Comparison of ENCODE assay signal across 9 cellular contexts in genomic region chr17:81365148-81365600, GRCh38. TPM values are rescaled to one million over a fixed set of nuclear protein-coding genes. Genes with fewer than 3 reads are reported as not detected.
DNase-seq lines count a peak whose midpoint lies in the region; ATAC-seq and TF ChIP-seq lines count a peak whose summit lies in the region.
"Had no signal": no experiment of that assay in that cellular context is flagged by ENCODE, and none has a peak within 500 bp of the region (broad histone marks: within the 10 kb centered on the region; RNA-seq: fewer than 3 reads in every experiment).

No MANE protein-coding gene starts in this region.

- no peaks in the 10 kb centered on the region for H3K36me3 ChIP-seq in fibroblast of lung (ENCODE audit: control insufficient read depth, insufficient read depth, low read length)

- H3K27me3 ChIP-seq in fibroblast of lung (ENCODE audit: control insufficient read depth, insufficient read depth, low read length) = peaks cover 5% of the 10 kb centered on the region

- no peak overlapping the region for H2AFZ ChIP-seq in fibroblast of lung (ENCODE audit: low read length)

- no peaks in the 10 kb centered on the region for H3K9me3 Mint-ChIP-seq in WTC11
- H3K9me3 Mint-ChIP-seq: T-helper 1 cell treated with Interleukin-12 subunit alpha and Interleukin-12 subunit beta and Interleukin-4 antibody, amounts not matched to agents 30 μg/mL and 1 μg/mL, for 36 hours had no signal

- ATAC-seq in WTC11 (peak; percentile 75), omental fat pad (ENCODE audit: low FRiP score) (peak; percentile 72), HG03520 (IDR thresholded peaks at IDR 0.05; ENCODE audit: unreplicated experiment) (no peak), HG03045 (IDR thresholded peaks at IDR 0.05; ENCODE audit: unreplicated experiment) (no peak)

- peaks cover 5% of the 10 kb centered on the region for H3K4me1 ChIP-seq in fibroblast of lung (ENCODE audit: control insufficient read depth, extremely low read depth, insufficient read depth, low read length)

- H3K4me3 Mint-ChIP-seq in WTC11 = peak overlapping the region; percentile 44
- H3K4me3 Mint-ChIP-seq: T-helper 1 cell treated with Interleukin-12 subunit alpha and Interleukin-12 subunit beta and Interleukin-4 antibody, amounts not matched to agents 30 μg/mL and 1 μg/mL, for 36 hours had no signal

- peak; percentile 17 for DNase-seq in NCI-H2029 treated with DMSO at 0.1 percent for 48 hours (lab: John Stamatoyannopoulos, UW)
- no peak for DNase-seq in NCI-H2029 (lab: John Stamatoyannopoulos, UW)
- peak; percentile 57 for DNase-seq in WTC11 (ENCODE audit: low spot score)
- peak; percentile 76 to 77 for DNase-seq in fibroblast of lung (ENCODE audit: low read depth in 2 of 2)
- DNase-seq in omental fat pad (ENCODE audit: low spot score) = no peak
- no peak for DNase-seq in SW 1271 (lab: John Stamatoyannopoulos, UW)

- POLR2A ChIA-PET in WTC11 (lab: Charles Lee) = interaction anchor here (0.6 to 0.8 kb wide), 2 partner anchors 19 to 32 kb away, joined by 3 to 4 read pairs; no protein-coding TSS in a partner anchor

- CTCF ChIA-PET in WTC11 (lab: Charles Lee) = interaction anchor here (0.6 to 1.6 kb wide), 10 partner anchors 30 to 142 kb away, joined by 3 to 7 read pairs (median 3); partner anchors contain the start of gene BAHCC1

- no peak overlapping the region for H3K27ac ChIP-seq in fibroblast of lung (ENCODE audit: insufficient read depth, low read length)

- no peak overlapping the region for H3K27ac Mint-ChIP-seq in WTC11
- H3K27ac Mint-ChIP-seq: T-helper 1 cell treated with Interleukin-12 subunit alpha and Interleukin-12 subunit beta and Interleukin-4 antibody, amounts not matched to agents 30 μg/mL and 1 μg/mL, for 36 hours had no signal

- H3K9ac ChIP-seq in fibroblast of lung (ENCODE audit: insufficient read depth, low read length) = no peak overlapping the region

- H3K9me3 ChIP-seq in fibroblast of lung (ENCODE audit: control insufficient read depth, insufficient read depth, low read depth, low read length) = no peaks in the 10 kb centered on the region

- TF ChIP-seq CTCF in WTC11 (IDR thresholded peaks at IDR 0.05) = no peak
- no peak for TF ChIP-seq CTCF in fibroblast of lung (conservative IDR thresholded peaks at IDR 0.05 in 1 of 2, IDR thresholded peaks at IDR 0.05 in 1 of 2; ENCODE audit: low read depth in 1 of 2, low read length in 2 of 2)
- TF ChIP-seq CTCF in omental fat pad (IDR thresholded peaks at IDR 0.05) = no peak

- H3K4me1 Mint-ChIP-seq in WTC11 = peaks cover 6% of the 10 kb centered on the region

- H3K27me3 Mint-ChIP-seq in WTC11 (ENCODE audit: low read depth) = peaks cover 26% of the 10 kb centered on the region

- H3K36me3 Mint-ChIP-seq in WTC11 = no peaks in the 10 kb centered on the region

- H3K4me3 ChIP-seq in fibroblast of lung (replicated peaks in 1 of 4; ENCODE audit: control extremely low read depth in 1 of 4, insufficient read depth in 1 of 4, low read depth in 3 of 4, low read length in 4 of 4) = peak overlapping the region in 1 of 4 experiments; percentile 41

- H4K20me1 ChIP-seq in fibroblast of lung (ENCODE audit: control insufficient read depth, extremely low read depth, insufficient read depth, low read length) = no peaks in the 10 kb centered on the region

- H3K79me2 ChIP-seq in fibroblast of lung (ENCODE audit: control insufficient read depth, insufficient read depth, low read length) = no peaks in the 10 kb centered on the region

- H3K4me2 ChIP-seq in fibroblast of lung (ENCODE audit: extremely low read depth, insufficient read depth, low read length) = peak overlapping the region; percentile 49

TF ChIP-seq in WTC11, 78 proteins besides CTCF, POLR2A, EP300 and RAD21:
- TF ChIP-seq, protein P1, sequence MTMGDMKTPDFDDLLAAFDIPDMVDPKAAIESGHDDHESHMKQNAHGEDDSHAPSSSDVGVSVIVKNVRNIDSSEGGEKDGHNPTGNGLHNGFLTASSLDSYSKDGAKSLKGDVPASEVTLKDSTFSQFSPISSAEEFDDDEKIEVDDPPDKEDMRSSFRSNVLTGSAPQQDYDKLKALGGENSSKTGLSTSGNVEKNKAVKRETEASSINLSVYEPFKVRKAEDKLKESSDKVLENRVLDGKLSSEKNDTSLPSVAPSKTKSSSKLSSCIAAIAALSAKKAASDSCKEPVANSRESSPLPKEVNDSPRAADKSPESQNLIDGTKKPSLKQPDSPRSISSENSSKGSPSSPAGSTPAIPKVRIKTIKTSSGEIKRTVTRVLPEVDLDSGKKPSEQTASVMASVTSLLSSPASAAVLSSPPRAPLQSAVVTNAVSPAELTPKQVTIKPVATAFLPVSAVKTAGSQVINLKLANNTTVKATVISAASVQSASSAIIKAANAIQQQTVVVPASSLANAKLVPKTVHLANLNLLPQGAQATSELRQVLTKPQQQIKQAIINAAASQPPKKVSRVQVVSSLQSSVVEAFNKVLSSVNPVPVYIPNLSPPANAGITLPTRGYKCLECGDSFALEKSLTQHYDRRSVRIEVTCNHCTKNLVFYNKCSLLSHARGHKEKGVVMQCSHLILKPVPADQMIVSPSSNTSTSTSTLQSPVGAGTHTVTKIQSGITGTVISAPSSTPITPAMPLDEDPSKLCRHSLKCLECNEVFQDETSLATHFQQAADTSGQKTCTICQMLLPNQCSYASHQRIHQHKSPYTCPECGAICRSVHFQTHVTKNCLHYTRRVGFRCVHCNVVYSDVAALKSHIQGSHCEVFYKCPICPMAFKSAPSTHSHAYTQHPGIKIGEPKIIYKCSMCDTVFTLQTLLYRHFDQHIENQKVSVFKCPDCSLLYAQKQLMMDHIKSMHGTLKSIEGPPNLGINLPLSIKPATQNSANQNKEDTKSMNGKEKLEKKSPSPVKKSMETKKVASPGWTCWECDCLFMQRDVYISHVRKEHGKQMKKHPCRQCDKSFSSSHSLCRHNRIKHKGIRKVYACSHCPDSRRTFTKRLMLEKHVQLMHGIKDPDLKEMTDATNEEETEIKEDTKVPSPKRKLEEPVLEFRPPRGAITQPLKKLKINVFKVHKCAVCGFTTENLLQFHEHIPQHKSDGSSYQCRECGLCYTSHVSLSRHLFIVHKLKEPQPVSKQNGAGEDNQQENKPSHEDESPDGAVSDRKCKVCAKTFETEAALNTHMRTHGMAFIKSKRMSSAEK (CRISPR knock-in tag; IDR thresholded peaks at IDR 0.05; ENCODE audit: borderline replicate concordance) = no peak
- no peak for TF ChIP-seq ATF3 (CRISPR knock-in tag; conservative IDR thresholded peaks at IDR 0.05)
- 0 out of 2 replicates have a peak, but pooled peaks have one; percentile 22 for TF ChIP-seq SP1 (CRISPR knock-in tag; conservative IDR thresholded peaks at IDR 0.05)
- TF ChIP-seq ZNF423 (CRISPR knock-in tag; IDR thresholded peaks at IDR 0.05) = peak; percentile 55; the same call in 1 of the 2 replicates
- TF ChIP-seq, protein P2, sequence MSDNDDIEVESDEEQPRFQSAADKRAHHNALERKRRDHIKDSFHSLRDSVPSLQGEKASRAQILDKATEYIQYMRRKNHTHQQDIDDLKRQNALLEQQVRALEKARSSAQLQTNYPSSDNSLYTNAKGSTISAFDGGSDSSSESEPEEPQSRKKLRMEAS (CRISPR knock-in tag; IDR thresholded peaks at IDR 0.05) = no peak
- TF ChIP-seq ESRRA (CRISPR knock-in tag; IDR thresholded peaks at IDR 0.05; ENCODE audit: borderline replicate concordance) = no peak
- no peak for TF ChIP-seq SMAD3 (CRISPR knock-in tag; IDR thresholded peaks at IDR 0.05; ENCODE audit: borderline replicate concordance)
- TF ChIP-seq ZBTB21 (CRISPR knock-in tag; IDR thresholded peaks at IDR 0.05; ENCODE audit: borderline replicate concordance) = no peak
- no peak for TF ChIP-seq NR2C2 (CRISPR knock-in tag; IDR thresholded peaks at IDR 0.05)
- TF ChIP-seq, protein P3, sequence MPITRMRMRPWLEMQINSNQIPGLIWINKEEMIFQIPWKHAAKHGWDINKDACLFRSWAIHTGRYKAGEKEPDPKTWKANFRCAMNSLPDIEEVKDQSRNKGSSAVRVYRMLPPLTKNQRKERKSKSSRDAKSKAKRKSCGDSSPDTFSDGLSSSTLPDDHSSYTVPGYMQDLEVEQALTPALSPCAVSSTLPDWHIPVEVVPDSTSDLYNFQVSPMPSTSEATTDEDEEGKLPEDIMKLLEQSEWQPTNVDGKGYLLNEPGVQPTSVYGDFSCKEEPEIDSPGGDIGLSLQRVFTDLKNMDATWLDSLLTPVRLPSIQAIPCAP (CRISPR knock-in tag; IDR thresholded peaks at IDR 0.05) = no peak
- TF ChIP-seq, protein P4, sequence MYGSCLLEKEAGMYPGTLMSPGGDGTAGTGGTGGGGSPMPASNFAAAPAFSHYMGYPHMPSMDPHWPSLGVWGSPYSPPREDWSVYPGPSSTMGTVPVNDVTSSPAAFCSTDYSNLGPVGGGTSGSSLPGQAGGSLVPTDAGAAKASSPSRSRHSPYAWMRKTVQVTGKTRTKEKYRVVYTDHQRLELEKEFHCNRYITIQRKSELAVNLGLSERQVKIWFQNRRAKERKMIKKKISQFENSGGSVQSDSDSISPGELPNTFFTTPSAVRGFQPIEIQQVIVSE (CRISPR knock-in tag; IDR thresholded peaks at IDR 0.05; ENCODE audit: borderline replicate concordance) = no peak

RNA-seq across cellular contexts. Expression of gene BAHCC1, which starts 30.1 kb away (rescaled TPM):
- total RNA-seq in WTC11 (2021) = 17.1 to 29.8 TPM (median 21.5 TPM) in 3 replicates
- total RNA-seq in fibroblast of lung = 3.9 and 7.3 TPM in 2 replicates
- polyA plus RNA-seq in fibroblast of lung = 1.5 and 1.8 TPM in 2 replicates
- 6.8 and 7.2 TPM in 2 replicates for polyA plus RNA-seq in fibroblast of lung (2012)
- polyA minus RNA-seq in fibroblast of lung (ENCODE audit: low replicate concordance) = 6.3 and 8.6 TPM in 2 replicates
- 10 to 100 TPM in 1 of 4 donors, 1 to 10 TPM in 3; 4.8 to 20.8 (median 7.1) TPM for total RNA-seq in omental fat pad

Comparison
In these comparisons a context has a peak if more than half of its experiments do, and no peak if none do; other contexts are left out.
1. DNase-seq: peak in NCI-H2029 treated with DMSO at 0.1 percent for 48 hours (single experiment), WTC11 (single experiment) and fibroblast of lung (2 of 2); none in NCI-H2029 (single experiment), omental fat pad (single experiment) and SW 1271 (0 of 2).
2. ATAC-seq: peak in WTC11 (single experiment) and omental fat pad (single experiment); none in HG03520 (single experiment) and HG03045 (single experiment).